Comparison of ENCODE assay signal across 9 cellular contexts in the genomic region with DNA sequence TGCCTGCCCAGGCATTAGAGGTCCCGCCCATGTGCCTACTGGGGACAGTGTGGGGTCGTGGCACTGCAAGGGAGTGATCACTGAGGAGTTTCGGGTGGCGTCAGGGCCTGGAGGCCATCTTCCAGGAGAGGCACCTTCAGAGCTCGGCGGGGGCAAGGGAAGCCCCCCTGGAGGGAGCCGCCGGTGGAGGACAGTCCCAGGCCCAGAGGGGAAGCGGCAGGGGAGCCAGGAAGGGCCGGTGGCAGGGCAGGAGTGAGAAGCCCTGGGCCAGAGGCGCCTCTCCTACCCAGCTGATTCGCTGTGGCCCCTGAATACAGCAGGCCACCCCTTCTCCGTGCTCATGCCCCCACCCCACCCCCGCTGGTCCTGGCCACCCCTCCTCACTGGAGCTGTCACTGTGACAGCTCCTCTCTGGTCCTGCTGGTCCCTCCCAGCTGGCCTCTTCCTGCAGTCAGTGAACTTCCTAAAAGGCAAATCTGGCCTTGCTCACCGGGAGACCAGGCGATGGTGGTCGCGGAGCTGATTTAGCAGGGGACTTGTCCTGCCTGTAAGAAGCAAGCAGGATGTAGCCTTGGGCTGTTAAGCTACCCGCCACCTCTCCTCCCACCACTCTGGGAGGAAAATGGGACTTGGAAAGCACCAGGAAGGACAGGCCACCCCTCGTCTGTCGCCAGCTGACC. TPM values are rescaled to one million over a fixed set of nuclear protein-coding genes. Genes with fewer than 3 reads are reported as not detected.
DNase-seq lines count a peak whose midpoint lies in the region; ATAC-seq and TF ChIP-seq lines count a peak whose summit lies in the region.
"Had no signal": no experiment of that assay in that cellular context is flagged by ENCODE, and none has a peak within 500 bp of the region (broad histone marks: within the 10 kb centered on the region; RNA-seq: fewer than 3 reads in every experiment).

No MANE protein-coding gene starts in this region.

- no peaks in the 10 kb centered on the region for H3K27me3 Mint-ChIP-seq in MCF 10A (ENCODE audit: insufficient read depth, unreplicated experiment)

- dilution Hi-C loops in mammary epithelial cell (cut with HindIII; ENCODE audit: low sequenced_read_pairs): no loop called here

- H3K27me3 ChIP-seq in mammary epithelial cell (ENCODE audit: insufficient read depth, low read length): no peaks in the 10 kb centered on the region
- peaks cover 23% of the 10 kb centered on the region for H3K27me3 ChIP-seq in iPS-15b (ENCODE audit: control insufficient read depth, insufficient read depth, low read length)

- peaks cover 2% of the 10 kb centered on the region for H3K36me3 ChIP-seq in mammary epithelial cell (ENCODE audit: insufficient read depth, low read length)
- H3K36me3 ChIP-seq in iPS-15b (ENCODE audit: control insufficient read depth, insufficient read depth, low read length): peaks cover 28% of the 10 kb centered on the region
- H3K36me3 ChIP-seq in urinary bladder (ENCODE audit: insufficient read depth): peaks cover 3% of the 10 kb centered on the region

- H4K20me1 ChIP-seq in mammary epithelial cell (ENCODE audit: insufficient read depth, low read length): no peaks in the 10 kb centered on the region

- no peaks in the 10 kb centered on the region for H3K9me3 Mint-ChIP-seq in MCF 10A (ENCODE audit: unreplicated experiment)
- H3K9me3 Mint-ChIP-seq: activated naive CD4-positive, alpha-beta T cell treated with anti-CD3 and anti-CD28 coated beads, Interleukin-2, amount 50 U/mL, for 72 hours had no signal

- peaks cover 4% of the 10 kb centered on the region for H3K79me2 ChIP-seq in mammary epithelial cell (ENCODE audit: insufficient read depth, low read length)

- peaks cover 36% of the 10 kb centered on the region for H3K36me3 Mint-ChIP-seq in MCF 10A (ENCODE audit: insufficient read depth, unreplicated experiment)
- H3K36me3 Mint-ChIP-seq: activated naive CD4-positive, alpha-beta T cell treated with anti-CD3 and anti-CD28 coated beads, Interleukin-2, amount 50 U/mL, for 72 hours had no signal

- no peak for DNase-seq in MCF 10A (ENCODE audit: unreplicated experiment)
- DNase-seq in mammary epithelial cell: no peak
- no peak for DNase-seq in lower leg skin (ENCODE audit: low spot score in 2 of 2)
- no peak for DNase-seq in GF-D8 (lab: John Stamatoyannopoulos, UW)
- no peak for DNase-seq in middle frontal gyrus (ENCODE audit: extremely low spot score, low spot score)

- intact Hi-C loops in MCF 10A (cut with micrococcal nuclease) (no loop called here), mammary epithelial cell (cut with micrococcal nuclease) (loop anchor here (5.0 kb wide), 1 partner anchor 35 kb away; the partner anchor contains the start of gene PLXNB2), lower leg skin (cut with DNase I; ENCODE audit: low total_unique reads) (loop anchor here (10.0 kb wide), 1 partner anchor 53 kb away; the partner anchor contains the start of gene DENND6B)

- TF ChIP-seq CTCF in MCF 10A (IDR thresholded peaks at IDR 0.05; ENCODE audit: unreplicated experiment): no peak
- no peak for TF ChIP-seq CTCF in mammary epithelial cell (conservative IDR thresholded peaks at IDR 0.05 in 1 of 2, IDR thresholded peaks at IDR 0.05 in 1 of 2; ENCODE audit: extremely low read depth in 1 of 2, insufficient read depth in 1 of 2, low read depth in 1 of 2, low read length in 2 of 2)
- no peak for TF ChIP-seq CTCF in lower leg skin (IDR thresholded peaks at IDR 0.05)

- H3K9ac ChIP-seq in mammary epithelial cell (ENCODE audit: insufficient read depth, low read length) (no peak overlapping the region), iPS-15b (ENCODE audit: low read depth, low read length) (no peak overlapping the region)

- ATAC-seq in SK-N-SH treated with all-trans-retinoic acid at 6 μM for 48 hours: peak; percentile 2; the same call in 2 of the 3 replicates

- H3K4me3 ChIP-seq in mammary epithelial cell (replicated peaks in 1 of 3; ENCODE audit: insufficient read depth in 1 of 3, low read depth in 2 of 3, low read length in 3 of 3) (no peak overlapping the region), iPS-15b (ENCODE audit: low read depth, low read length) (peak overlapping the region; percentile 37), urinary bladder (ENCODE audit: low read depth, low read length) (peak overlapping the region; percentile 15), lower leg skin (ENCODE audit: low read depth, poor library complexity, severe bottlenecking) (no peak overlapping the region)

- in situ Hi-C loops in mammary epithelial cell (cut with MboI; ENCODE audit: low sequenced_read_pairs in 2 of 2): loop anchor here in 1 of 2 donors (10.0 kb wide), 1 partner anchor 53 kb away; the partner anchor contains the start of gene DENND6B

- no peaks in the 10 kb centered on the region for H3K9me3 ChIP-seq in mammary epithelial cell (replicated peaks; ENCODE audit: insufficient read depth, low read length)
- no peaks in the 10 kb centered on the region for H3K9me3 ChIP-seq in iPS-15b (ENCODE audit: control insufficient read depth, insufficient read depth, low read length)

- H3K4me1 ChIP-seq in mammary epithelial cell (ENCODE audit: insufficient read depth, low read length) (peaks cover 29% of the 10 kb centered on the region), iPS-15b (ENCODE audit: control insufficient read depth, insufficient read depth, low read length) (no peaks in the 10 kb centered on the region), urinary bladder (ENCODE audit: insufficient read depth) (no peaks in the 10 kb centered on the region)

- CTCF ChIA-PET in MCF 10A (lab: Yijun Ruan, JAX): interaction anchor here (0.6 to 5.4 kb wide), 11 partner anchors 8 to 242 kb away, joined by 3 to 38 read pairs (median 4); partner anchors contain the start of genes DENND6B and HDAC10
- CTCF ChIA-PET in mammary epithelial cell (lab: Charles Lee; ENCODE audit: low non-redundant PET): interaction anchor here (0.6 kb wide), 1 partner anchor 28 kb away, joined by 3 read pairs; the partner anchor contains the start of gene TUBGCP6

- no TSS peak for BruUV-seq in MCF 10A (replicated peaks; lab: Mats Ljungman, UMichigan)
- no TSS peak for BruUV-seq in mammary epithelial cell (replicated peaks; lab: Mats Ljungman, UMichigan)

- H3K27ac ChIP-seq in mammary epithelial cell (ENCODE audit: insufficient read depth, low read depth, low read length) (no peak overlapping the region), urinary bladder (ENCODE audit: low read depth) (no peak overlapping the region)

- peaks cover 12% of the 10 kb centered on the region for H3K4me1 Mint-ChIP-seq in MCF 10A (ENCODE audit: insufficient read depth, unreplicated experiment)

- WGBS in mammary epithelial cell (ENCODE audit: low coverage, missing lambda C conversion rate): 81% methylated on average over 11 of the region's 21 CpGs
- WGBS in urinary bladder: 45% methylated on average over 21 of the region's 21 CpGs
- WGBS in lower leg skin, 2 donors: 46 to 60% methylated on average over 19 to 20 of the region's 21 CpGs

- POLR2A ChIA-PET in MCF 10A (lab: Yijun Ruan, JAX): interaction anchor here (0.6 to 3.4 kb wide), 9 partner anchors 10 to 170 kb away, joined by 3 to 15 read pairs (median 4); partner anchors contain the start of gene HDAC10

- H3K27ac Mint-ChIP-seq in MCF 10A (ENCODE audit: low read depth, unreplicated experiment): no peak overlapping the region
- H3K27ac Mint-ChIP-seq: activated naive CD4-positive, alpha-beta T cell treated with anti-CD3 and anti-CD28 coated beads, Interleukin-2, amount 50 U/mL, for 72 hours had no signal

- no peak overlapping the region for H3K4me2 ChIP-seq in mammary epithelial cell (ENCODE audit: insufficient read depth, low read depth, low read length)

- H2AFZ ChIP-seq in mammary epithelial cell (ENCODE audit: low read depth, low read length): no peak overlapping the region

- peak overlapping the region; percentile 23 for H3K4me3 Mint-ChIP-seq in MCF 10A (ENCODE audit: unreplicated experiment)

- TF ChIP-seq POLR2A in lower leg skin (IDR thresholded peaks at IDR 0.05): no peak

TF ChIP-seq in SK-N-SH treated with all-trans-retinoic acid at 6 μM for 48 hours, 23 proteins besides CTCF, POLR2A, EP300 and RAD21 (continues in another document):
- no peak for TF ChIP-seq TOX (CRISPR knock-in tag; IDR thresholded peaks at IDR 0.05; ENCODE audit: borderline replicate concordance)
- TF ChIP-seq ESRRG (CRISPR knock-in tag; IDR thresholded peaks at IDR 0.05): no peak
- no peak for TF ChIP-seq BACH2 (CRISPR knock-in tag; IDR thresholded peaks at IDR 0.05; ENCODE audit: borderline replicate concordance)
- TF ChIP-seq TCF4 (CRISPR knock-in tag; IDR thresholded peaks at IDR 0.05; ENCODE audit: borderline replicate concordance): no peak
- no peak for TF ChIP-seq ZFP30 (CRISPR knock-in tag; IDR thresholded peaks at IDR 0.05)
- no peak for TF ChIP-seq ISL1 (CRISPR knock-in tag; IDR thresholded peaks at IDR 0.05)
- no peak for TF ChIP-seq CSDC2 (CRISPR knock-in tag; IDR thresholded peaks at IDR 0.05)

RNA-seq across cellular contexts. Expression of gene MAPK11, which starts 2.1 kb away (rescaled TPM):
- 10.4 and 11.9 TPM in 2 replicates for total RNA-seq in MCF 10A (2022)
- total RNA-seq in mammary epithelial cell: 10 to 100 TPM in 1 of 2 donors, 1 to 10 TPM in 1; 9.3 to 10.0 TPM
- 3.4 TPM for polyA plus RNA-seq in mammary epithelial cell
- polyA minus RNA-seq in mammary epithelial cell: 4.2 TPM
- 4.1 TPM for total RNA-seq in urinary bladder
- 13.6 TPM for polyA plus RNA-seq in urinary bladder
- total RNA-seq in lower leg skin: 1 to 10 TPM in 3 of 4 donors, under 1 TPM in 1; 0.65 to 8.1 (median 2.9) TPM

RNA-seq across cellular contexts. Expression of gene MAPK12, which starts 10.8 kb away (rescaled TPM):
- total RNA-seq in MCF 10A (2022) (24.9 and 25.0 TPM in 2 replicates), mammary epithelial cell (10 to 100 TPM; 11.1 to 11.5 TPM), urinary bladder (9.3 TPM), lower leg skin (1 to 10 TPM in 3 of 4 donors, under 1 TPM in 1; 0.99 to 3.5 (median 1.8) TPM)
- polyA plus RNA-seq in mammary epithelial cell (5.8 TPM), urinary bladder (21.3 TPM)
- polyA minus RNA-seq in mammary epithelial cell: 1.1 TPM

RNA-seq across cellular contexts. Expression of gene HDAC10, which starts 21.2 kb away (rescaled TPM):
- total RNA-seq in MCF 10A (2022) (27.5 and 29.2 TPM in 2 replicates), mammary epithelial cell (10 to 100 TPM; 10.7 to 23.6 TPM), urinary bladder (20.0 TPM), lower leg skin (10 to 100 TPM; 36.4 to 60.7 (median 45.7) TPM)
- polyA plus RNA-seq in mammary epithelial cell (8.9 TPM), urinary bladder (32.4 TPM)
- polyA minus RNA-seq in mammary epithelial cell: 2.7 TPM

RNA-seq across cellular contexts. Expression of gene TUBGCP6, which starts 27.4 kb away (rescaled TPM):
- total RNA-seq in MCF 10A (2022): 27.6 and 27.9 TPM in 2 replicates
- 10 to 100 TPM; 33.0 to 34.0 TPM for total RNA-seq in mammary epithelial cell
- polyA plus RNA-seq in mammary epithelial cell: 12.3 TPM
- 18.7 TPM for polyA minus RNA-seq in mammary epithelial cell
- total RNA-seq in urinary bladder: 23.1 TPM
- polyA plus RNA-seq in urinary bladder: 31.5 TPM
- total RNA-seq in lower leg skin: 10 to 100 TPM; 37.1 to 67.0 (median 52.5) TPM

RNA-seq across cellular contexts. Expression of gene PLXNB2, which starts 35.2 kb away (rescaled TPM):
- total RNA-seq in MCF 10A (2022) (199 and 200 TPM in 2 replicates), mammary epithelial cell (100 to 1,000 TPM; 122 to 240 TPM), urinary bladder (61.7 TPM), lower leg skin (100 to 1,000 TPM; 105 to 199 (median 155) TPM)
- polyA plus RNA-seq in mammary epithelial cell (96.4 TPM), urinary bladder (106 TPM)
- polyA minus RNA-seq in mammary epithelial cell: 162 TPM

Comparison
In these comparisons a context has a peak if more than half of its experiments do, and no peak if none do; other contexts are left out.
1. H3K4me3 ChIP-seq: peak in iPS-15b (single experiment) and urinary bladder (single experiment); none in mammary epithelial cell (0 of 3) and lower leg skin (single experiment).